Comparison of ENCODE assay signal across 36 cellular contexts in genomic region chr12:58795825-58796224, GRCh38.
"Had no signal": no experiment of that assay in that cellular context is flagged by ENCODE, and none has a peak within 500 bp of the region (broad histone marks: within the 10 kb centered on the region; RNA-seq: fewer than 3 reads in every experiment).

No MANE protein-coding gene starts in this region.

- H3K36me3 Mint-ChIP-seq: activated CD8-positive, alpha-beta memory T cell treated with anti-CD3 and anti-CD28 coated beads, Interleukin-2, amount 10 ng/mL, durations not matched to agents 7 days and 5 days; activated naive CD4-positive, alpha-beta T cell treated with anti-CD3 and anti-CD28 coated beads, Interleukin-2, amount 50 U/mL, for 72 hours; activated naive CD8-positive, alpha-beta T cell treated with anti-CD3 and anti-CD28 coated beads for 36 hours had no signal

- H3K4me3 ChIP-seq: adrenal gland, body of pancreas, breast epithelium, colonic mucosa had no signal

- H3K36me3 ChIP-seq: adrenal gland, brain microvascular endothelial cell, breast epithelium, colonic mucosa had no signal

- H3K4me3 Mint-ChIP-seq: activated B cell treated with CpG ODN at 0.5 μM for 24 hours; activated CD4-positive, alpha-beta memory T cell treated with anti-CD3 and anti-CD28 coated beads, Interleukin-2, amount 10 ng/mL, durations not matched to agents 7 days and 5 days; activated CD4-positive, alpha-beta T cell treated with anti-CD3 and anti-CD28 coated beads, Interleukin-2, amount 10 ng/mL, durations not matched to agents 24 days and 14 days; activated CD8-positive, alpha-beta memory T cell treated with anti-CD3 and anti-CD28 coated beads, Interleukin-2, amount 10 ng/mL, durations not matched to agents 7 days and 5 days; activated CD8-positive, alpha-beta T cell treated with anti-CD3 and anti-CD28 coated beads, Interleukin-2, amount 10 ng/mL, durations not matched to agents 7 days and 5 days; activated naive CD4-positive, alpha-beta T cell treated with anti-CD3 and anti-CD28 coated beads for 36 hours; activated naive CD8-positive, alpha-beta T cell treated with anti-CD3 and anti-CD28 coated beads for 36 hours; activated T-cell treated with anti-CD3 and anti-CD28 coated beads, Interleukin-2, amount 50 U/mL, for 24 hours; T-helper 1 cell treated with Interleukin-12 subunit alpha and Interleukin-12 subunit beta and Interleukin-4 antibody, amounts not matched to agents 30 μg/mL and 1 μg/mL, for 36 hours; T-helper 2 cell treated with Interferon-gamma antibody and Interleukin-4, amounts not matched to agents 5 μg/mL and 100 μg/mL, for 36 hours had no signal

- DNase-seq: activated B cell treated with CpG ODN at 0.5 μM for 24 hours; activated CD4-positive, alpha-beta memory T cell treated with anti-CD3 and anti-CD28 coated beads, Interleukin-2, amount 10 ng/mL, durations not matched to agents 7 days and 5 days; activated CD4-positive, alpha-beta T cell treated with anti-CD3 and anti-CD28 coated beads for 4 hours; activated CD4-positive, alpha-beta T cell treated with anti-CD3 and anti-CD28 coated beads, Interleukin-2, amount 10 ng/mL, durations not matched to agents 24 days and 14 days; activated CD4-positive, alpha-beta T cell treated with anti-CD3 and anti-CD28 coated beads, Interleukin-2, amount 50 U/mL, for 1 hour; activated CD4-positive, alpha-beta T cell treated with anti-CD3 and anti-CD28 coated beads, Interleukin-2, amount 50 U/mL, for 48 hours; activated CD4-positive, CD25-positive, alpha-beta regulatory T cell treated with anti-CD3 and anti-CD28 coated beads, Interleukin-2, amount 50 U/mL, for 72 hours; activated CD8-positive, alpha-beta memory T cell treated with anti-CD3 and anti-CD28 coated beads for 24 hours; activated CD8-positive, alpha-beta memory T cell treated with anti-CD3 and anti-CD28 coated beads, Interleukin-2, amount 10 ng/mL, durations not matched to agents 7 days and 5 days; activated CD8-positive, alpha-beta memory T cell treated with anti-CD3 and anti-CD28 coated beads, Interleukin-2, amount 50 U/mL, for 48 hours; activated CD8-positive, alpha-beta T cell treated with anti-CD3 and anti-CD28 coated beads, Interleukin-2, amount 10 ng/mL, durations not matched to agents 7 days and 5 days; activated effector memory CD4-positive, alpha-beta T cell treated with anti-CD3 and anti-CD28 coated beads, Interleukin-2, amount 50 U/mL, for 16 hours; activated gamma-delta T cell treated with Interleukin-2 at 50 U/mL for 16 hours; activated naive CD4-positive, alpha-beta T cell; activated naive CD4-positive, alpha-beta T cell treated with anti-CD3 and anti-CD28 coated beads for 36 hours; activated naive CD4-positive, alpha-beta T cell treated with anti-CD3 and anti-CD28 coated beads, Interleukin-2, amount 50 U/mL, for 16 hours; activated naive CD8-positive, alpha-beta T cell treated with anti-CD3 and anti-CD28 coated beads for 36 hours; activated T-cell treated with anti-CD3 and anti-CD28 coated beads, Interleukin-2, amount 50 U/mL, for 24 hours; activated T-cell treated with anti-CD3 and anti-CD28 coated beads, Interleukin-2, amount 50 U/mL, for 48 hours; adrenal gland; amniotic stem cell; aorta; body of pancreas; brain microvascular endothelial cell; central memory CD4-positive, alpha-beta T cell; cerebellar nuclear complex; colonic mucosa; T-helper 2 cell; T-helper 9 cell had no signal

- H3K4me1 ChIP-seq: adrenal gland, body of pancreas, breast epithelium, colonic mucosa had no signal

- H3K9me3 ChIP-seq: body of pancreas, colonic mucosa had no signal

- H3K27ac ChIP-seq: adrenal gland, body of pancreas, brain microvascular endothelial cell, breast epithelium, colonic mucosa, VCaP had no signal

- H3K27ac Mint-ChIP-seq: activated B cell treated with CpG ODN at 0.5 μM for 24 hours; activated CD4-positive, alpha-beta memory T cell treated with anti-CD3 and anti-CD28 coated beads, Interleukin-2, amount 10 ng/mL, durations not matched to agents 7 days and 5 days; activated CD4-positive, alpha-beta T cell treated with anti-CD3 and anti-CD28 coated beads, Interleukin-2, amount 10 ng/mL, durations not matched to agents 24 days and 14 days; activated CD8-positive, alpha-beta memory T cell treated with anti-CD3 and anti-CD28 coated beads, Interleukin-2, amount 10 ng/mL, durations not matched to agents 7 days and 5 days; activated CD8-positive, alpha-beta T cell treated with anti-CD3 and anti-CD28 coated beads, Interleukin-2, amount 10 ng/mL, durations not matched to agents 7 days and 5 days; activated naive CD4-positive, alpha-beta T cell treated with anti-CD3 and anti-CD28 coated beads for 36 hours; activated naive CD4-positive, alpha-beta T cell treated with anti-CD3 and anti-CD28 coated beads, Interleukin-2, amount 50 U/mL, for 72 hours; activated naive CD8-positive, alpha-beta T cell treated with anti-CD3 and anti-CD28 coated beads for 36 hours; activated T-cell treated with anti-CD3 and anti-CD28 coated beads, Interleukin-2, amount 50 U/mL, for 24 hours; T-helper 1 cell treated with Interleukin-12 subunit alpha and Interleukin-12 subunit beta and Interleukin-4 antibody, amounts not matched to agents 30 μg/mL and 1 μg/mL, for 36 hours; T-helper 2 cell treated with Interferon-gamma antibody and Interleukin-4, amounts not matched to agents 5 μg/mL and 100 μg/mL, for 36 hours had no signal

- ATAC-seq: activated CD8-positive, alpha-beta memory T cell treated with anti-CD3 and anti-CD28 coated beads, Interleukin-2, amount 10 ng/mL, durations not matched to agents 7 days and 5 days; activated CD8-positive, alpha-beta T cell treated with anti-CD3 and anti-CD28 coated beads, Interleukin-2, amount 10 ng/mL, durations not matched to agents 7 days and 5 days; activated naive CD4-positive, alpha-beta T cell treated with anti-CD3 and anti-CD28 coated beads, Interleukin-2, amount 50 U/mL, for 72 hours; body of pancreas had no signal

- H3K27me3 ChIP-seq: adrenal gland, body of pancreas, brain microvascular endothelial cell, breast epithelium, colonic mucosa had no signal

- H3K4me1 Mint-ChIP-seq: activated B cell treated with CpG ODN at 0.5 μM for 24 hours; activated CD4-positive, alpha-beta memory T cell treated with anti-CD3 and anti-CD28 coated beads, Interleukin-2, amount 10 ng/mL, durations not matched to agents 7 days and 5 days; activated CD4-positive, alpha-beta T cell treated with anti-CD3 and anti-CD28 coated beads, Interleukin-2, amount 10 ng/mL, durations not matched to agents 24 days and 14 days; activated CD8-positive, alpha-beta memory T cell treated with anti-CD3 and anti-CD28 coated beads, Interleukin-2, amount 10 ng/mL, durations not matched to agents 7 days and 5 days; activated naive CD8-positive, alpha-beta T cell treated with anti-CD3 and anti-CD28 coated beads for 36 hours had no signal

- H3K27me3 Mint-ChIP-seq: activated B cell treated with CpG ODN at 0.5 μM for 24 hours; activated CD4-positive, alpha-beta memory T cell treated with anti-CD3 and anti-CD28 coated beads, Interleukin-2, amount 10 ng/mL, durations not matched to agents 7 days and 5 days; activated CD4-positive, alpha-beta T cell treated with anti-CD3 and anti-CD28 coated beads, Interleukin-2, amount 10 ng/mL, durations not matched to agents 24 days and 14 days; activated CD8-positive, alpha-beta memory T cell treated with anti-CD3 and anti-CD28 coated beads, Interleukin-2, amount 10 ng/mL, durations not matched to agents 7 days and 5 days; activated naive CD8-positive, alpha-beta T cell treated with anti-CD3 and anti-CD28 coated beads for 36 hours; activated T-cell treated with anti-CD3 and anti-CD28 coated beads, Interleukin-2, amount 50 U/mL, for 24 hours had no signal

- FAIRE-seq: astrocyte, TTC549 had no signal
